ENCODE assay signal across 29 cellular contexts in the genomic region with DNA sequence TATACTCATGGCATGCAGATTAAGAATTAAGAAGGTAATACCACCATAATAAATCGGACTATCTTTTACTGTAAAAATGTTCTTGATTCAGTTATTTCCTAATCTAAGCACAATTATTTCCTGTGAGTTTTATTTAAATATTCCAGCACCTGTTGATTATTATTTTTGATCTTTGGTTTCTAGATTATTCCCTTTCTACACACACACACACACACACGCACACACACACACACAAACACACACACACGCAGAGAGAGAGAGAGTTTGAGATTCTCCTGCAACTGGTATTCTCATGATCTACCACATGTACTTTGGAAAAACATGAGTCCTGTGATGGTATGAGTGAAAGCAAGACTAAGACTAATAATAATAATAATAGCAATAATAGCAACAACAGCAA.
"Had no signal": no experiment of that assay in that cellular context is flagged by ENCODE, and none has a peak within 500 bp of the region (broad histone marks: within the 10 kb centered on the region; RNA-seq: fewer than 3 reads in every experiment).

No MANE protein-coding gene starts in this region.

- H3K4me1 Mint-ChIP-seq: stimulated activated naive B cell treated with anti-CD40 and anti-IgM and Interleukin-4, amounts not matched to agents 10 μg/mL and 1 μg/mL and 100 μg/mL, for 72 hours; stimulated activated naive CD8-positive, alpha-beta T cell treated with anti-CD3 and anti-CD28 coated beads, Interleukin-15, amount 100 ng/mL, for 72 hours had no signal

- H3K9me3 Mint-ChIP-seq: stimulated activated effector memory CD8-positive, alpha-beta T cell treated with anti-CD3 and anti-CD28 coated beads, Interleukin-12 subunit alpha, Interleukin-12 subunit beta, amount 100 ng/mL, for 72 hours; stimulated activated memory B cell treated with anti-CD40 and anti-IgM and Interleukin-4, amounts not matched to agents 10 μg/mL and 1 μg/mL and 100 μg/mL, for 72 hours; stimulated activated naive B cell treated with anti-CD40 and anti-IgM and Interleukin-4, amounts not matched to agents 10 μg/mL and 1 μg/mL and 100 μg/mL, for 72 hours; stimulated activated naive CD8-positive, alpha-beta T cell treated with anti-CD3 and anti-CD28 coated beads, Interleukin-15, amount 100 ng/mL, for 72 hours; stimulated activated naive CD8-positive, alpha-beta T cell treated with anti-CD3 and anti-CD28 coated beads, Interleukin-15, Interleukin-2, amounts not matched to agents 100 ng/mL and 50 ng/mL, for 24 hours; type B pancreatic cell had no signal

- H3K9me3 ChIP-seq: stomach, suprapubic skin, testis, thoracic aorta, thyroid gland, tibial artery, tibial nerve, transverse colon, upper lobe of left lung, upper lobe of right lung, uterus, vagina had no signal

- H3K4me3 Mint-ChIP-seq: stimulated activated effector memory CD8-positive, alpha-beta T cell treated with anti-CD3 and anti-CD28 coated beads, Interleukin-12 subunit alpha, Interleukin-12 subunit beta, amount 100 ng/mL, for 72 hours; stimulated activated memory B cell treated with anti-CD40 and anti-IgM and Interleukin-4, amounts not matched to agents 10 μg/mL and 1 μg/mL and 100 μg/mL, for 72 hours; stimulated activated naive B cell treated with anti-CD40 and anti-IgM and Interleukin-4, amounts not matched to agents 10 μg/mL and 1 μg/mL and 100 μg/mL, for 72 hours; stimulated activated naive CD8-positive, alpha-beta T cell treated with anti-CD3 and anti-CD28 coated beads, Interleukin-15, amount 100 ng/mL, for 72 hours; stimulated activated naive CD8-positive, alpha-beta T cell treated with anti-CD3 and anti-CD28 coated beads, Interleukin-15, Interleukin-2, amounts not matched to agents 100 ng/mL and 50 ng/mL, for 24 hours; type B pancreatic cell had no signal

- FAIRE-seq: urothelium cell line had no signal

- ATAC-seq: stimulated activated effector memory CD8-positive, alpha-beta T cell treated with anti-CD3 and anti-CD28 coated beads, Interleukin-12 subunit alpha, Interleukin-12 subunit beta, amount 100 ng/mL, for 72 hours; stimulated activated memory B cell treated with anti-CD40 and anti-IgM and Interleukin-4, amounts not matched to agents 10 μg/mL and 1 μg/mL and 100 μg/mL, for 72 hours; stimulated activated naive B cell treated with anti-CD40 and anti-IgM and Interleukin-4, amounts not matched to agents 10 μg/mL and 1 μg/mL and 100 μg/mL, for 72 hours; stimulated activated naive CD8-positive, alpha-beta T cell treated with anti-CD3 and anti-CD28 coated beads, Interleukin-15, amount 100 ng/mL, for 72 hours; stimulated activated naive CD8-positive, alpha-beta T cell treated with anti-CD3 and anti-CD28 coated beads, Interleukin-15, Interleukin-2, amounts not matched to agents 100 U/mL and 50 U/mL, for 24 hours; upper lobe of right lung had no signal

- H3K36me3 ChIP-seq: stomach, suprapubic skin, thoracic aorta, thyroid gland, tibial artery, transverse colon, upper lobe of left lung, upper lobe of right lung, uterus, vagina had no signal

- DNase-seq: stimulated activated CD4-positive, alpha-beta T cell treated with anti-CD3 and anti-CD28 coated beads, Interleukin-2, amount 100 ng/mL, for 48 hours; stimulated activated CD4-positive, alpha-beta T cell treated with anti-CD3 and anti-CD28 coated beads, Interleukin-4, amount 100 ng/mL, for 1 hour; stimulated activated CD4-positive, alpha-beta T cell treated with anti-CD3 and anti-CD28 coated beads, Interleukin-4, amount 100 ng/mL, for 24 hours; stimulated activated CD4-positive, alpha-beta T cell treated with anti-CD3 and anti-CD28 coated beads, Interleukin-4, amount 100 ng/mL, for 4 hours; stimulated activated CD8-positive, alpha-beta memory T cell treated with anti-CD3 and anti-CD28 coated beads, Interleukin-4, amount 100 ng/mL, for 48 hours; stimulated activated naive B cell treated with anti-CD40 and anti-IgM and Interleukin-4, amounts not matched to agents 10 μg/mL and 1 μg/mL and 100 μg/mL, for 72 hours; stimulated activated naive CD4-positive, alpha-beta T cell; stimulated activated naive CD4-positive, alpha-beta T cell treated with Interleukin-2 at 50 U/mL for 16 hours; stimulated activated naive CD8-positive, alpha-beta T cell treated with anti-CD3 and anti-CD28 coated beads, Interleukin-15, amount 100 ng/mL, for 72 hours; stimulated activated naive CD8-positive, alpha-beta T cell treated with anti-CD3 and anti-CD28 coated beads, Interleukin-15, Interleukin-2, amounts not matched to agents 100 U/mL and 50 U/mL, for 24 hours; stomach; substantia nigra; testis; thyroid gland; tibial artery; transverse colon; trophoblast cell; upper lobe of left lung; upper lobe of right lung; uterus had no signal

- H3K27ac Mint-ChIP-seq: stimulated activated effector memory CD8-positive, alpha-beta T cell treated with anti-CD3 and anti-CD28 coated beads, Interleukin-12 subunit alpha, Interleukin-12 subunit beta, amount 100 ng/mL, for 72 hours; stimulated activated memory B cell treated with anti-CD40 and anti-IgM and Interleukin-4, amounts not matched to agents 10 μg/mL and 1 μg/mL and 100 μg/mL, for 72 hours; stimulated activated naive B cell treated with anti-CD40 and anti-IgM and Interleukin-4, amounts not matched to agents 10 μg/mL and 1 μg/mL and 100 μg/mL, for 72 hours; stimulated activated naive CD8-positive, alpha-beta T cell treated with anti-CD3 and anti-CD28 coated beads, Interleukin-15, amount 100 ng/mL, for 72 hours; stimulated activated naive CD8-positive, alpha-beta T cell treated with anti-CD3 and anti-CD28 coated beads, Interleukin-15, Interleukin-2, amounts not matched to agents 100 ng/mL and 50 ng/mL, for 24 hours; type B pancreatic cell had no signal

- H3K36me3 Mint-ChIP-seq: stimulated activated memory B cell treated with anti-CD40 and anti-IgM and Interleukin-4, amounts not matched to agents 10 μg/mL and 1 μg/mL and 100 μg/mL, for 72 hours; stimulated activated naive B cell treated with anti-CD40 and anti-IgM and Interleukin-4, amounts not matched to agents 10 μg/mL and 1 μg/mL and 100 μg/mL, for 72 hours had no signal

- H3K27me3 ChIP-seq: stomach, suprapubic skin, testis, thyroid gland, tibial artery, tibial nerve, transverse colon, upper lobe of left lung, upper lobe of right lung, uterus, vagina had no signal

- H3K27me3 Mint-ChIP-seq: stimulated activated naive B cell treated with anti-CD40 and anti-IgM and Interleukin-4, amounts not matched to agents 10 μg/mL and 1 μg/mL and 100 μg/mL, for 72 hours; stimulated activated naive CD8-positive, alpha-beta T cell treated with anti-CD3 and anti-CD28 coated beads, Interleukin-15, amount 100 ng/mL, for 72 hours; stimulated activated naive CD8-positive, alpha-beta T cell treated with anti-CD3 and anti-CD28 coated beads, Interleukin-15, Interleukin-2, amounts not matched to agents 100 ng/mL and 50 ng/mL, for 24 hours; type B pancreatic cell had no signal

- H3K4me3 ChIP-seq: stomach, suprapubic skin, testis, thoracic aorta, thyroid gland, tibial artery, tibial nerve, transverse colon, upper lobe of left lung, upper lobe of right lung, uterus, vagina had no signal

- H3K4me1 ChIP-seq: suprapubic skin, testis, thyroid gland, tibial artery, tibial nerve, transverse colon, upper lobe of left lung, upper lobe of right lung, uterus, vagina had no signal

- H3K27ac ChIP-seq: stomach, suprapubic skin, testis, thoracic aorta, thyroid gland, tibial artery, tibial nerve, transverse colon, upper lobe of left lung, upper lobe of right lung, uterus, vagina had no signal
